ENCODE assay signal across 9 cellular contexts in genomic region chr16:12458591-12459400, GRCh38.
DNase-seq lines count a peak whose midpoint lies in the region; ATAC-seq and TF ChIP-seq lines count a peak whose summit lies in the region.
"Had no signal": no experiment of that assay in that cellular context is flagged by ENCODE, and none has a peak within 500 bp of the region (broad histone marks: within the 10 kb centered on the region; RNA-seq: fewer than 3 reads in every experiment).

No MANE protein-coding gene starts in this region.

- no peak for TF ChIP-seq CTCF in thyroid gland (IDR thresholded peaks at IDR 0.05)

- no peaks in the 10 kb centered on the region for H3K36me3 ChIP-seq in thyroid gland

- DNase-seq in activated T-cell treated with anti-CD3 and anti-CD28 coated beads for 1 hour (ENCODE audit: low read depth) (peak; percentile 23), SKM-1 treated with dmso at 0.1 percent for 144 hours (lab: John Stamatoyannopoulos, UW; ENCODE audit: unreplicated experiment) (peak; percentile 85), left ventricle myocardium superior (peak; percentile 57), thyroid gland (peak; percentile 67 to 70), NAMALWA (ENCODE audit: low spot score) (no peak), HUDEP-2 (lab: John Stamatoyannopoulos, UW; ENCODE audit: unreplicated experiment in 76 of 76) (no peak)
- no peak for DNase-seq in activated T-cell treated with anti-CD3 and anti-CD28 coated beads, Interleukin-2, amount 50 U/mL, for 1 hour

- H3K27ac ChIP-seq in thyroid gland = no peak overlapping the region
- H3K27ac ChIP-seq: psoas muscle had no signal

- no peak for TF ChIP-seq POLR2A in thyroid gland (IDR thresholded peaks at IDR 0.05)

- H3K9me3 ChIP-seq in thyroid gland = no peaks in the 10 kb centered on the region
- H3K9me3 ChIP-seq: psoas muscle had no signal

- 51 to 62% methylated on average over 12 of the region's 12 CpGs for WGBS in thyroid gland, 2 donors

- H3K4me1 ChIP-seq in thyroid gland = no peaks in the 10 kb centered on the region
- H3K4me1 ChIP-seq: psoas muscle had no signal

- H3K27me3 ChIP-seq in thyroid gland = no peaks in the 10 kb centered on the region

- no peak overlapping the region for H3K4me3 ChIP-seq in thyroid gland (replicated peaks in 1 of 3)
- H3K4me3 ChIP-seq: psoas muscle had no signal

- intact Hi-C loops in left ventricle myocardium superior (cut with micrococcal nuclease) (loop anchor here (10.0 kb wide), 1 partner anchor 366 kb away; no protein-coding TSS in a partner anchor), thyroid gland (cut with DNase I) (loop anchor here (10.0 kb wide), 1 partner anchor 356 kb away; no protein-coding TSS in a partner anchor)

- peak; percentile 67 for ATAC-seq in left ventricle myocardium superior
- ATAC-seq in HG03520 (IDR thresholded peaks at IDR 0.05; ENCODE audit: unreplicated experiment) = no peak

Comparison
In these comparisons a context has a peak if more than half of its experiments do, and no peak if none do; other contexts are left out.
1. DNase-seq: peak in activated T-cell treated with anti-CD3 and anti-CD28 coated beads for 1 hour (single experiment), SKM-1 treated with dmso at 0.1 percent for 144 hours (single experiment), left ventricle myocardium superior (single experiment) and thyroid gland (2 of 2); none in activated T-cell treated with anti-CD3 and anti-CD28 coated beads, Interleukin-2, amount 50 U/mL, for 1 hour (single experiment), NAMALWA (single experiment) and HUDEP-2 (0 of 76).